Comparison of ENCODE assay signal across 9 cellular contexts in the genomic region with DNA sequence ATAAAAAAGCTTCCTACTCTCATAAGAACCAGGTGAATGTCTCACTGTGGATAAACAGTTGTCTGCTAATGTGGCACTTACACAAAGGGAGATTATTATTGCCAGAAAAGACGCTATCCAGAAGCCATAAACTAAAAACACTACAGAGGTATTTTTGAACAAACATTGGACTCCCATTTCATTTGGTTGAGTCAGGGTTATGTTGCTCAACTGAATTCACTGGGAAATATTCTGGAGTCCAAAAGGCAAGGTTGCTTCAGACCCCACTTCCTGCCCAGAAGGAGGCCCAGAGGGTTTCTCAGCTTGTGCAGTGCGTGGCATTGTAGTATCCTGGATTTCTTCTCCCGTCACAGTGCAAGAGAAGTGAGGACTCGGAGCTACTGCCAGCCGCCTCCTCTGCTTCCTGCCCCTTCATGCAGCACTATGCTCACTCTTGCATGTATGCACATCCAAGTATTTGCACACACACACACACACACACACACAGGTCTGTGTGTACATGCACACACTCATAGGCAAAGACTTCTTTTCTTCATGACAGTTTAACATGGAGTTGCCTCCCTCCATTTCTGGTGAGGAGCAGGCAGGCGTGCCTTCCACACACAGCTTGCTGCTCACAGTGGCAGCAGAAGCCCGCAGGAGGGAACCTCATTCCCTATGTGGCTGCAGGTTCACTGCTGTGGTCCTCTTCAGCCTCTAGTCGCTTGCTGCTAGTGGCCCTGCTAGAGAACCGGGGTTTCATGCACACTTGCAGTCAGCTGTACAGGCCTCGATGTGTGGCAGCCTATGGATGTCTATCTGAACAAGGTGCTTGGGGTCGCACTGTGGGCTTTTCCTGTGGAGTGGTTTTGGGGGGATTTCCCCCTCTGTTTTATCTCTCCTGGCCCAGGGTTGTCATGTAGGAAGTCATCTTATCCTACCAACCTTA. TPM values are rescaled to one million over a fixed set of nuclear protein-coding genes. Genes with fewer than 3 reads are reported as not detected.
DNase-seq lines count a peak whose midpoint lies in the region; TF ChIP-seq lines count a peak whose summit lies in the region.
"Had no signal": no experiment of that assay in that cellular context is flagged by ENCODE, and none has a peak within 500 bp of the region (broad histone marks: within the 10 kb centered on the region; RNA-seq: fewer than 3 reads in every experiment).

No MANE protein-coding gene starts in this region.

- H3K36me3 ChIP-seq in adipocyte (ENCODE audit: control insufficient read depth, insufficient read depth, low read length, severe bottlenecking) = peaks cover 53% of the 10 kb centered on the region
- peaks cover 43 to 69% (median 48%) of the 10 kb centered on the region in 3 donors for H3K36me3 ChIP-seq in tibial artery
- no peaks in the 10 kb centered on the region for H3K36me3 ChIP-seq in prostate gland

- peaks cover 38% of the 10 kb centered on the region for H3K36me3 Mint-ChIP-seq in mesothelial cell of epicardium

- no peaks in the 10 kb centered on the region for H3K27me3 Mint-ChIP-seq in mesothelial cell of epicardium (ENCODE audit: low read depth)

- peak overlapping the region; percentile 72 for H3K9ac ChIP-seq in adipocyte (ENCODE audit: low read length)

- peak; percentile 95 for DNase-seq in AG09309 (ENCODE audit: low read depth)
- DNase-seq in HuH-7.5 (ENCODE audit: low spot score) = peak; percentile 62
- DNase-seq in adipocyte (ENCODE audit: low read depth) = peak; percentile 97
- DNase-seq in mesothelial cell of epicardium (ENCODE audit: low spot score in 2 of 2, unreplicated experiment in 2 of 2) = no peak
- no peak for DNase-seq in A172 (ENCODE audit: low spot score)
- DNase-seq in tibial artery = no peak
- no peak for DNase-seq in medulla oblongata (ENCODE audit: extremely low spot score)
- no peak for DNase-seq in prostate gland (ENCODE audit: low spot score)
- DNase-seq: DMS79 had no signal

- WGBS in prostate gland = 78% methylated on average over 11 of the region's 11 CpGs

- TF ChIP-seq POLR2A in prostate gland (IDR thresholded peaks at IDR 0.05) = no peak

- H3K4me3 ChIP-seq in AG09309 (ENCODE audit: control insufficient read depth, low read depth, low read length) = no peak overlapping the region
- peak overlapping the region; percentile 51 for H3K4me3 ChIP-seq in adipocyte (ENCODE audit: low read length)
- H3K4me3 ChIP-seq in tibial artery = no peak overlapping the region
- no peak overlapping the region for H3K4me3 ChIP-seq in prostate gland

- H3K4me3 Mint-ChIP-seq in mesothelial cell of epicardium = no peak overlapping the region

- H3K27me3 ChIP-seq in adipocyte (replicated peaks; ENCODE audit: control insufficient read depth, insufficient read depth, low read length) (no peaks in the 10 kb centered on the region), tibial artery (no peaks in the 10 kb centered on the region), prostate gland (replicated peaks; ENCODE audit: insufficient read depth) (no peaks in the 10 kb centered on the region)

- H3K9me3 Mint-ChIP-seq in mesothelial cell of epicardium = no peaks in the 10 kb centered on the region

- TF ChIP-seq CTCF in AG09309 (IDR thresholded peaks at IDR 0.05; ENCODE audit: control insufficient read depth, insufficient read depth, low read depth, low read length, missing control alignments) (no peak), mesothelial cell of epicardium (IDR thresholded peaks at IDR 0.05; ENCODE audit: unreplicated experiment) (no peak), tibial artery (IDR thresholded peaks at IDR 0.05) (no peak), prostate gland (IDR thresholded peaks at IDR 0.05) (no peak)

- peaks cover 2% of the 10 kb centered on the region for H3K4me1 Mint-ChIP-seq in mesothelial cell of epicardium

- H3K27ac ChIP-seq in tibial artery = no peak overlapping the region
- no peak overlapping the region for H3K27ac ChIP-seq in prostate gland

- no peaks in the 10 kb centered on the region for H3K9me3 ChIP-seq in adipocyte (ENCODE audit: control insufficient read depth, low read length)
- H3K9me3 ChIP-seq in tibial artery = no peaks in the 10 kb centered on the region
- no peaks in the 10 kb centered on the region for H3K9me3 ChIP-seq in prostate gland

- intact Hi-C loops in tibial artery (cut with DNase I; ENCODE audit: low total_unique reads) = no loop called here
- intact Hi-C loops in prostate gland (cut with DNase I) = no loop called here

- H3K4me1 ChIP-seq in adipocyte (ENCODE audit: control insufficient read depth, insufficient read depth, low read length) (peaks cover 50% of the 10 kb centered on the region), tibial artery (no peaks in the 10 kb centered on the region), prostate gland (replicated peaks) (no peaks in the 10 kb centered on the region)

- H3K27ac Mint-ChIP-seq in mesothelial cell of epicardium = peak overlapping the region; percentile 66

RNA-seq across cellular contexts. Expression of a gene that starts 10.2 kb away (rescaled TPM):
- total RNA-seq in mesothelial cell of epicardium (38.4 to 40.3 TPM (median 39.6 TPM) in 3 replicates), prostate gland (10 to 100 TPM; 31.2 to 42.4 TPM)
- 111 and 134 TPM in 2 replicates for total RNA-seq in A172 (2014; rRNA removed; shearing (Covaris generic))

RNA-seq across cellular contexts. Expression of a gene that starts 33.5 kb away (rescaled TPM):
- 145 to 148 TPM (median 145 TPM) in 3 replicates for total RNA-seq in mesothelial cell of epicardium
- 89.1 and 99.4 TPM in 2 replicates for total RNA-seq in A172 (2014; rRNA removed; shearing (Covaris generic))
- total RNA-seq in prostate gland = 10 to 100 TPM; 77.1 to 88.0 TPM

RNA-seq across cellular contexts. Expression of a gene that starts 51.4 kb away (rescaled TPM):
- total RNA-seq in mesothelial cell of epicardium = 33.3 to 37.2 TPM (median 36.6 TPM) in 3 replicates
- 35.0 and 40.7 TPM in 2 replicates for total RNA-seq in A172 (2014; rRNA removed; shearing (Covaris generic))
- total RNA-seq in prostate gland = 10 to 100 TPM; 19.7 to 22.7 TPM

Comparison
In these comparisons a context has a peak if more than half of its experiments do, and no peak if none do; other contexts are left out.
1. DNase-seq: peak in AG09309 (single experiment), HuH-7.5 (single experiment) and adipocyte (single experiment); none in mesothelial cell of epicardium (0 of 2), A172 (single experiment), tibial artery (0 of 2), medulla oblongata (single experiment) and prostate gland (single experiment).